In the genomic region with DNA sequence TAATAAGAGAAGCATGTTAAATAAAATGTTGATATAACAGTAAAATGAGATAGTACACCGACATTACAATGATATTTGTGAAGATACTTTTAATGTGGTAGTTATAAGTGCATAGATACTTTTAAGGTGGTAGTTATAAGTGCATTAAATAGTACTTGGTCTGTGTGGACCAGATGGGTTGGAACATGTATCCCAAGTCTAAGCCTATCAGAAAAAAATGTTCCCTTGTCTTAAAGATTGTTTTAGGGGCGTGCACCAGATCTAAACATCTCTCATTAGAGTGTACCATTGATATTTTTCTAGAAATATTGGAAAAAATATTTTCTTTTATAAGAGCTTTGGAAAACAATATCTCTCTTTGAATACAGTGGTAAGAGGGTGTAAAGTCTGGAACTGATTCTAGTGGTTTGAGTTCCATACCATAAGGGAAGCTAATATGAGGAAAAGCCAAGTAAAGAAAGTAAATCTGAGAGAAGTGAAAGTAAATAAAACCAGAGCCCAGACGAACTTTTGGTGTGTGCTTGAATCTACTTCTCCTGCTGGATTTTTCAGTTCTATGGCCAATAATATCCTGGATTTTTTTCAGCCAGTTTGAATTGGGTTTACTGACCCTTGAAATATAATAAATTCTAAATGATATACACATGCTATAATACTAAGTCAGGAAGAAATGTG, we compare ENCODE assay signal across 17 cellular contexts.
DNase-seq lines count a peak whose midpoint lies in the region; TF ChIP-seq lines count a peak whose summit lies in the region.
"Had no signal": no experiment of that assay in that cellular context is flagged by ENCODE, and none has a peak within 500 bp of the region (broad histone marks: within the 10 kb centered on the region; RNA-seq: fewer than 3 reads in every experiment).

No MANE protein-coding gene starts in this region.

- peaks cover 5% of the 10 kb centered on the region for H3K9me3 Mint-ChIP-seq in activated T-cell treated with anti-CD3 and anti-CD28 coated beads, Interleukin-2, amount 50 U/mL, for 24 hours
- H3K9me3 Mint-ChIP-seq: activated naive CD4-positive, alpha-beta T cell treated with anti-CD3 and anti-CD28 coated beads, Interleukin-2, amount 10 ng/mL, durations not matched to agents 7 days and 5 days had no signal

- no peak overlapping the region for H3K4me3 Mint-ChIP-seq in activated T-cell treated with anti-CD3 and anti-CD28 coated beads, Interleukin-2, amount 50 U/mL, for 24 hours
- H3K4me3 Mint-ChIP-seq: activated naive CD4-positive, alpha-beta T cell treated with anti-CD3 and anti-CD28 coated beads, Interleukin-2, amount 10 ng/mL, durations not matched to agents 7 days and 5 days; naive thymus-derived CD8-positive, alpha-beta T cell had no signal

- TF ChIP-seq CTCF in cardiac fibroblast (IDR thresholded peaks at IDR 0.05; ENCODE audit: low read depth, low read length), result no peak

- no peaks in the 10 kb centered on the region for H3K27me3 Mint-ChIP-seq in activated T-cell treated with anti-CD3 and anti-CD28 coated beads, Interleukin-2, amount 50 U/mL, for 24 hours
- H3K27me3 Mint-ChIP-seq: activated naive CD4-positive, alpha-beta T cell treated with anti-CD3 and anti-CD28 coated beads, Interleukin-2, amount 10 ng/mL, durations not matched to agents 7 days and 5 days; naive thymus-derived CD8-positive, alpha-beta T cell had no signal

- peak overlapping the region in 1 of 2 donors; percentile 22 for H3K4me3 ChIP-seq in cardiac fibroblast (replicated peaks in 1 of 2; ENCODE audit: low read depth in 2 of 2, low read length in 2 of 2)
- H3K4me3 ChIP-seq in skeletal muscle cell (ENCODE audit: low read depth, low read length), result peak overlapping the region; percentile 7
- H3K4me3 ChIP-seq: cardiac muscle cell, left ventricle myocardium inferior, prostate gland, testis had no signal

- no peak overlapping the region for H3K27ac Mint-ChIP-seq in activated T-cell treated with anti-CD3 and anti-CD28 coated beads, Interleukin-2, amount 50 U/mL, for 24 hours
- H3K27ac Mint-ChIP-seq: activated naive CD4-positive, alpha-beta T cell treated with anti-CD3 and anti-CD28 coated beads, Interleukin-2, amount 10 ng/mL, durations not matched to agents 7 days and 5 days; naive thymus-derived CD8-positive, alpha-beta T cell had no signal

- DNase-seq in DMS53 treated with DMSO at 0.1 percent for 48 hours (lab: John Stamatoyannopoulos, UW; ENCODE audit: unreplicated experiment), result peak; percentile 23
- DNase-seq in NCI-H460 (ENCODE audit: extremely low read depth, low read depth), result peak; percentile 9
- peak; percentile 24 to 34 for DNase-seq in cardiac fibroblast (ENCODE audit: low read depth in 2 of 2)
- no peak for DNase-seq in skeletal muscle cell (ENCODE audit: low read depth)
- no peak for DNase-seq in SK-N-DZ (ENCODE audit: low spot score)
- DNase-seq in NCI-H1417 treated with DMSO at 0.1 percent for 48 hours (lab: John Stamatoyannopoulos, UW), result no peak
- DNase-seq in activated T-cell treated with anti-CD3 and anti-CD28 coated beads, Interleukin-2, amount 50 U/mL, for 24 hours, result no peak
- DNase-seq: activated naive CD4-positive, alpha-beta T cell treated with anti-CD3 and anti-CD28 coated beads, Interleukin-2, amount 10 ng/mL, durations not matched to agents 7 days and 5 days; left ventricle myocardium inferior; naive thymus-derived CD8-positive, alpha-beta T cell; NCI-H2171; NK-92 treated with Interleukin-12 subunit alpha and Interleukin-12 subunit beta, amount 100 ng/mL, for 24 hours; SW 1271; testis; WERI-Rb-1 had no signal

- H3K36me3 Mint-ChIP-seq in activated T-cell treated with anti-CD3 and anti-CD28 coated beads, Interleukin-2, amount 50 U/mL, for 24 hours (ENCODE audit: low read depth), result no peaks in the 10 kb centered on the region
- H3K36me3 Mint-ChIP-seq: activated naive CD4-positive, alpha-beta T cell treated with anti-CD3 and anti-CD28 coated beads, Interleukin-2, amount 10 ng/mL, durations not matched to agents 7 days and 5 days; naive thymus-derived CD8-positive, alpha-beta T cell had no signal

- H3K4me1 Mint-ChIP-seq in activated T-cell treated with anti-CD3 and anti-CD28 coated beads, Interleukin-2, amount 50 U/mL, for 24 hours (ENCODE audit: low read depth), result no peaks in the 10 kb centered on the region
- H3K4me1 Mint-ChIP-seq: activated naive CD4-positive, alpha-beta T cell treated with anti-CD3 and anti-CD28 coated beads, Interleukin-2, amount 10 ng/mL, durations not matched to agents 7 days and 5 days; naive thymus-derived CD8-positive, alpha-beta T cell had no signal

Comparison
In these comparisons a context has a peak if more than half of its experiments do, and no peak if none do; other contexts are left out.
1. DNase-seq: peak in DMS53 treated with DMSO at 0.1 percent for 48 hours (single experiment), NCI-H460 (single experiment) and cardiac fibroblast (2 of 2); none in skeletal muscle cell (single experiment), SK-N-DZ (single experiment), NCI-H1417 treated with DMSO at 0.1 percent for 48 hours (single experiment) and activated T-cell treated with anti-CD3 and anti-CD28 coated beads, Interleukin-2, amount 50 U/mL, for 24 hours (single experiment).